9 cellular contexts compared by ENCODE assay signal in the genomic region with DNA sequence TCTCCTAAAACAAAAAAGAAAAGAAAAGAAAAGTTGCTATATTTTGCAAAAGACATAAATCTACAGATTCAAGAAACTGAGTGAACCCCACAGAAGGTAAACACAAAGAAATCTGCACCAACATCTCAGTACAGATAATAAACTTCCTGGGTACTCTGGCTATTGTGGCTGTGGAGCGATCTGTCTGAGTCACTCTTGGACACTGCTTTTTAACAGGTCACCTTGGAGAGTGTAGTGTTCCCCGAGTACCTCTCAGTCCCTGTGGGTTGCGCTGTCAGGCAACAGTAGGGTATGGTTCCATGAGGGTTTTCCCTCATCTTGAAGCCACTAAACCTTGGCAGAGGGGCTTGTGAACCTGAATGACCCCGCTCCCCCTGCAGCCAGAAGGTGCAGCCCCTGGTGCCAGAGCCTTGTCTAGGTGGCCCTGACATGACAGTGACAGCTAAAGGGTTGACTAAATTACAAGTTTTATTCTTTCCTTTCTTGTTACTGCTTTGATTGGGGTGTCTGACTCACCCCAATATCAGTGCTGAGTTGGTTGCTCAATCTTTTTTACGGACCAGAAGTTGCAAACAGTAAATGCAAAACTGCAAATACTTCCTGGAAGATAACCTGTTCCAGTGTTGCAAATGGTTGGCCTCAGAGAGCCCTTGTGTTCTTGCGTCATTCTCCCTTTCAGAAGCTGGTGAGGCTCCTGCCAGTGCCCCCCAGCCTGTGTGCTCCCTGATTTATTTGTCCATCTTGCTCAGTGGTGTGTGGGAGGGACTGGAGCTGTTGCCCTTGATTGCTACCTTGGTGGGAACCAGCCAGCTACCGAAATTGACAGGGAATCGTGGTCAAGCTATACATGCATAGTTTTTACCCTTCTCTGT. TPM values are rescaled to one million over a fixed set of nuclear protein-coding genes. Genes with fewer than 3 reads are reported as not detected.
A peak's percentile ranks its signal among the peaks of the same experiment; 100 is the strongest.
DNase-seq lines count a peak whose midpoint lies in the region; ATAC-seq, FAIRE-seq and TF ChIP-seq lines count a peak whose summit lies in the region.
"Had no signal": no experiment of that assay in that cellular context is flagged by ENCODE, and none has a peak within 500 bp of the region (broad histone marks: within the 10 kb centered on the region; RNA-seq: fewer than 3 reads in every experiment).

No MANE protein-coding gene starts in this region.

- H3K27me3 ChIP-seq in BE2C = no peaks in the 10 kb centered on the region
- no peaks in the 10 kb centered on the region for H3K27me3 ChIP-seq in bronchial epithelial cell (ENCODE audit: control insufficient read depth, insufficient read depth, low read length)
- H3K27me3 ChIP-seq in right lobe of liver = no peaks in the 10 kb centered on the region

- H3K4me3 ChIP-seq in BE2C (ENCODE audit: low read depth, low read length) (no peak overlapping the region), bronchial epithelial cell (ENCODE audit: low read depth, low read length) (no peak overlapping the region), right lobe of liver (no peak overlapping the region)

- ATAC-seq in right lobe of liver = peak; percentile 75 to 83 (median 80)
- ATAC-seq in HG02798 (IDR thresholded peaks at IDR 0.05; ENCODE audit: poor library complexity, unreplicated experiment) = no peak

- H3K9me3 ChIP-seq in BE2C (no peaks in the 10 kb centered on the region), right lobe of liver (no peaks in the 10 kb centered on the region)

- intact Hi-C loops in right lobe of liver (cut with DNase I) = no loop called here

- TF ChIP-seq EP300 in Ishikawa (IDR thresholded peaks at IDR 0.05; ENCODE audit: borderline replicate concordance) = no peak

- no peak for FAIRE-seq in bronchial epithelial cell (lab: Jason Lieb, UNC)

- 26% methylated on average over 5 of the region's 8 CpGs for WGBS in right lobe of liver (ENCODE audit: insufficient coverage, low coverage, low lambda C conversion rate, missing lambda C conversion rate)

- DNase-seq in BE2C (no peak), bronchial epithelial cell (ENCODE audit: low read depth) (peak; percentile 88), right lobe of liver (peak; percentile 64 to 78 (median 74)), OCI-M1 (lab: John Stamatoyannopoulos, UW) (no peak), NCI-H1694 treated with DMSO at 0.1 percent for 48 hours (lab: John Stamatoyannopoulos, UW) (no peak), NCI-H526 treated with DMSO at 0.1 percent for 48 hours (lab: John Stamatoyannopoulos, UW) (no peak)
- DNase-seq: NCI-H524 treated with DMSO at 0.1 percent for 48 hours had no signal

- H3K36me3 ChIP-seq in BE2C (no peaks in the 10 kb centered on the region), bronchial epithelial cell (ENCODE audit: control insufficient read depth, insufficient read depth, low read length) (peaks cover 5% of the 10 kb centered on the region), right lobe of liver (peaks cover 0 to 37% (median 9%) of the 10 kb centered on the region in 4 donors)

- H3K4me1 ChIP-seq in BE2C (no peaks in the 10 kb centered on the region; the same call in 1 of the 2 replicates), right lobe of liver (peaks cover 0 to 81% (median 29%) of the 10 kb centered on the region in 4 donors)

- peak; percentile 26 for TF ChIP-seq POLR2A in right lobe of liver (IDR thresholded peaks at IDR 0.05)

- TF ChIP-seq CTCF in BE2C (IDR thresholded peaks at IDR 0.05; ENCODE audit: low read depth, low read length) (peak; percentile 17; the same call in 1 of the 2 replicates), bronchial epithelial cell (IDR thresholded peaks at IDR 0.05; ENCODE audit: insufficient read depth, low read length, severe bottlenecking) (no peak), right lobe of liver (IDR thresholded peaks at IDR 0.05) (no peak)

- peak; percentile 38; the same call in 1 of the 2 replicates for TF ChIP-seq RAD21 in Ishikawa (IDR thresholded peaks at IDR 0.05; ENCODE audit: low read depth)

- H3K27ac ChIP-seq in right lobe of liver = peak overlapping the region; percentile 94 to 96 (median 94)

TF ChIP-seq in Ishikawa, 13 proteins besides CTCF, POLR2A, EP300 and RAD21:
- TF ChIP-seq YY1 (IDR thresholded peaks at IDR 0.05; ENCODE audit: low read depth) = no peak
- peak; percentile 58; the same call in 1 of the 2 replicates for TF ChIP-seq ZBTB7A (IDR thresholded peaks at IDR 0.05; ENCODE audit: low read depth)
- peak; percentile 82 for TF ChIP-seq CEBPB (IDR thresholded peaks at IDR 0.05)

RNA-seq across cellular contexts. Expression of gene POR, which starts 30.6 kb away (rescaled TPM):
- polyA plus RNA-seq in BE2C (2012; ENCODE audit: insufficient read depth, insufficient read length, low read depth) = 85.5 TPM
- 75.0 and 179 TPM in 2 replicates for total RNA-seq in bronchial epithelial cell
- 1,000 to 10,000 TPM in 1 of 6 experiments, 100 to 1,000 TPM in 5; 370 to 1,042 (median 725) TPM for total RNA-seq in right lobe of liver

RNA-seq across cellular contexts. Expression of gene TMEM120A, which starts 48.9 kb away (rescaled TPM):
- 24.0 TPM for polyA plus RNA-seq in BE2C (2012; ENCODE audit: insufficient read depth, insufficient read length, low read depth)
- total RNA-seq in bronchial epithelial cell = 21.6 and 34.7 TPM in 2 replicates
- total RNA-seq in right lobe of liver = 100 to 1,000 TPM in 1 of 6 experiments, 10 to 100 TPM in 5; 20.8 to 104 (median 53.1) TPM

Comparison
In these comparisons a context has a peak if more than half of its experiments do, and no peak if none do; other contexts are left out.
1. DNase-seq: peak in bronchial epithelial cell (single experiment) and right lobe of liver (3 of 3); none in BE2C (single experiment), OCI-M1 (single experiment), NCI-H1694 treated with DMSO at 0.1 percent for 48 hours (single experiment) and NCI-H526 treated with DMSO at 0.1 percent for 48 hours (single experiment).